ENCODE assay signal across 26 cellular contexts in genomic region chr2:229909090-229909489, GRCh38. TPM values are rescaled to one million over a fixed set of nuclear protein-coding genes. Genes with fewer than 3 reads are reported as not detected.
DNase-seq lines count a peak whose midpoint lies in the region; ATAC-seq, FAIRE-seq and TF ChIP-seq lines count a peak whose summit lies in the region.
"Had no signal": no experiment of that assay in that cellular context is flagged by ENCODE, and none has a peak within 500 bp of the region (broad histone marks: within the 10 kb centered on the region; RNA-seq: fewer than 3 reads in every experiment).

No MANE protein-coding gene starts in this region.

- H3K9me3 ChIP-seq in A673 (ENCODE audit: low read depth, low read length, poor library complexity, severe bottlenecking) (no peaks in the 10 kb centered on the region), pancreas (no peaks in the 10 kb centered on the region)
- H3K9me3 ChIP-seq: neutrophil, suprapubic skin had no signal

- intact Hi-C loops in A673 (cut with micrococcal nuclease; ENCODE audit: unreplicated experiment), result no loop called here
- intact Hi-C loops in pancreas (cut with DNase I), result no loop called here

- no peak for FAIRE-seq in pancreas (lab: Jason Lieb, UNC)
- FAIRE-seq: astrocyte, D721Med, frontal cortex, HepG2 had no signal

- peak; percentile 14 to 42 (median 35) for ATAC-seq in pancreas
- ATAC-seq: activated T-helper 17 cell treated with anti-CD3 and anti-CD28 coated beads, Interleukin-2, amount 50 U/mL, for 72 hours; HepG2; stimulated activated memory B cell treated with anti-CD40 and anti-IgM and Interleukin-4, amounts not matched to agents 10 μg/mL and 1 μg/mL and 100 μg/mL, for 72 hours had no signal

- no TSS peak for BruUV-seq in A673 (replicated peaks; lab: Mats Ljungman, UMichigan)

- H3K4me3 ChIP-seq in A673 (ENCODE audit: low read depth, low read length, poor library complexity, severe bottlenecking) (no peak overlapping the region), pancreas (no peak overlapping the region)
- H3K4me3 ChIP-seq: lung, suprapubic skin had no signal

- CTCF ChIA-PET in A673 (lab: Charles Lee), result interaction anchor here (0.7 kb wide), 1 partner anchor 110 kb away, joined by 5 read pairs; no protein-coding TSS in a partner anchor

- no peak for TF ChIP-seq POLR2A in erythroblast (IDR thresholded peaks at IDR 0.05; ENCODE audit: low read length)

- WGBS in pancreas, 2 donors, result 64 to 85% methylated on average over 2 of the region's 2 CpGs

- no peak for TF ChIP-seq CTCF in A673 (conservative IDR thresholded peaks at IDR 0.05; ENCODE audit: low read depth, low read length)
- TF ChIP-seq CTCF in pancreas (IDR thresholded peaks at IDR 0.05), result no peak

- H3K36me3 ChIP-seq in A673 (ENCODE audit: insufficient read depth, low read length, poor library complexity, severe bottlenecking), result peaks cover 10% of the 10 kb centered on the region
- H3K36me3 ChIP-seq in pancreas, result peaks cover 0 to 8% (median 0%) of the 10 kb centered on the region in 3 donors

- POLR2A ChIA-PET in A673 (lab: Charles Lee; ENCODE audit: low non-redundant PET), result no interaction called here

- DNase-seq in A673 (ENCODE audit: low spot score) (peak; percentile 42), LHCN-M2 (ENCODE audit: low read depth) (peak; percentile 7), erythroblast (lab: John Stamatoyannopoulos, UW) (peak; percentile 40 to 60), pancreas (no peak), NCI-H510A (lab: John Stamatoyannopoulos, UW) (no peak), iPS-NIHi7 (ENCODE audit: extremely low spot score) (no peak)
- no peak for DNase-seq in stimulated activated CD8-positive, alpha-beta memory T cell treated with anti-CD3 and anti-CD28 coated beads, Interleukin-4, amount 100 ng/mL, for 48 hours
- DNase-seq: activated CD4-positive, alpha-beta T cell treated with anti-CD3 and anti-CD28 coated beads, Interleukin-2, amount 50 U/mL, for 1 hour; cerebellar nuclear complex; H9; hippocampal formation; islet precursor cell; NCI-H1105 treated with DMSO at 0.1 percent for 48 hours; NCI-H2029; T-helper 9 cell; WERI-Rb-1 had no signal

- H3K27ac ChIP-seq in A673 (ENCODE audit: low read depth, low read length, poor library complexity, severe bottlenecking), result peak overlapping the region; percentile 33
- H3K27ac ChIP-seq in pancreas, result no peak overlapping the region
- H3K27ac ChIP-seq: HL-60, neutrophil, suprapubic skin, WERI-Rb-1 had no signal

- peaks cover 30% of the 10 kb centered on the region for H3K4me1 ChIP-seq in A673 (ENCODE audit: insufficient read depth, low read length, poor library complexity, severe bottlenecking)
- H3K4me1 ChIP-seq in pancreas, result peaks cover 0 to 8% (median 0%) of the 10 kb centered on the region in 3 donors

- H3K27me3 ChIP-seq in A673 (replicated peaks; ENCODE audit: insufficient read depth, low read depth, low read length, poor library complexity) (no peaks in the 10 kb centered on the region), pancreas (no peaks in the 10 kb centered on the region)
- H3K27me3 ChIP-seq: neutrophil, suprapubic skin had no signal

RNA-seq across cellular contexts. Expression of gene TRIP12, which starts 12.7 kb away (rescaled TPM):
- total RNA-seq in A673 (2021) (263 and 300 TPM in 2 replicates), LHCN-M2 (2014; rRNA removed) (145 and 160 TPM in 2 replicates), pancreas (100 to 1,000 TPM in 1 of 6 donors, 10 to 100 TPM in 5; 51.5 to 106 (median 63.7) TPM)
- polyA plus RNA-seq in LHCN-M2 (2012), result 72.8 TPM
- polyA plus RNA-seq in pancreas, result 10 to 100 TPM; 12.2 to 17.7 TPM

RNA-seq across cellular contexts. Expression of gene FBXO36, which starts 13.2 kb away (rescaled TPM):
- total RNA-seq in A673 (2021) (3.1 and 5.0 TPM in 2 replicates), LHCN-M2 (2014; rRNA removed) (3.1 TPM in 2 replicates), pancreas (1 to 10 TPM; 1.0 to 1.8 (median 1.2) TPM)
- 1.2 TPM for polyA plus RNA-seq in LHCN-M2 (2012)
- 1 to 10 TPM in 1 of 2 donors, under 1 TPM in 1; 0.84 to 1.6 TPM for polyA plus RNA-seq in pancreas

Comparison
In these comparisons a context has a peak if more than half of its experiments do, and no peak if none do; other contexts are left out.
1. DNase-seq: peak in A673 (single experiment), LHCN-M2 (single experiment) and erythroblast (2 of 2); none in pancreas (0 of 6), NCI-H510A (single experiment), iPS-NIHi7 (single experiment) and stimulated activated CD8-positive, alpha-beta memory T cell treated with anti-CD3 and anti-CD28 coated beads, Interleukin-4, amount 100 ng/mL, for 48 hours (single experiment).